In genomic region chr1:89605692-89606091, GRCh38 we compare ENCODE assay signal across 10 cellular contexts. TPM values are rescaled to one million over a fixed set of nuclear protein-coding genes. Genes with fewer than 3 reads are reported as not detected.
DNase-seq lines count a peak whose midpoint lies in the region; ATAC-seq and TF ChIP-seq lines count a peak whose summit lies in the region.
"Had no signal": no experiment of that assay in that cellular context is flagged by ENCODE, and none has a peak within 500 bp of the region (broad histone marks: within the 10 kb centered on the region; RNA-seq: fewer than 3 reads in every experiment).

No MANE protein-coding gene starts in this region.

- H3K4me1 ChIP-seq in body of pancreas = no peaks in the 10 kb centered on the region

- in situ Hi-C loops in astrocyte of the cerebellum (cut with HindIII; ENCODE audit: low sequenced_read_pairs) = loop anchor here (5.0 kb wide), 1 partner anchor 93 kb away; no protein-coding TSS in a partner anchor

- no peaks in the 10 kb centered on the region for H3K27me3 ChIP-seq in body of pancreas

- DNase-seq in Daoy (ENCODE audit: low read depth) (peak; percentile 71), M059J (ENCODE audit: low read depth) (peak; percentile 96), astrocyte of the cerebellum (ENCODE audit: low read depth) (peak; percentile 46), myocyte (ENCODE audit: low read depth) (peak; percentile 90), NCI-H345 (lab: John Stamatoyannopoulos, UW) (no peak), body of pancreas (no peak), Right ventricle myocardium inferior (ENCODE audit: missing footprints) (no peak)
- DNase-seq: NCI-H2029 had no signal

- no peaks in the 10 kb centered on the region for H3K36me3 ChIP-seq in body of pancreas (replicated peaks in 1 of 2; ENCODE audit: insufficient read depth in 1 of 2, low read depth in 2 of 2)

- H3K27ac ChIP-seq in body of pancreas = no peak overlapping the region
- H3K27ac ChIP-seq: parathyroid adenoma had no signal

- ATAC-seq in GM21423 (IDR thresholded peaks at IDR 0.05; ENCODE audit: unreplicated experiment) = no peak
- ATAC-seq in body of pancreas = no peak
- no peak for ATAC-seq in Right ventricle myocardium inferior

- no peaks in the 10 kb centered on the region for H3K9me3 ChIP-seq in body of pancreas

- intact Hi-C loops in body of pancreas (cut with DNase I) = no loop called here
- intact Hi-C loops in Right ventricle myocardium inferior (cut with DNase I) = no loop called here

- 68 to 75% methylated on average over 2 of the region's 2 CpGs for WGBS in body of pancreas, 2 donors

- no peak overlapping the region for H3K4me3 ChIP-seq in astrocyte of the cerebellum (ENCODE audit: low read depth, low read length)
- no peak overlapping the region for H3K4me3 ChIP-seq in body of pancreas

- TF ChIP-seq CTCF in astrocyte of the cerebellum (IDR thresholded peaks at IDR 0.05; ENCODE audit: low read depth, low read length, missing control alignments) (no peak), body of pancreas (IDR thresholded peaks at IDR 0.05) (no peak)

- no peak for TF ChIP-seq POLR2A in body of pancreas (IDR thresholded peaks at IDR 0.05)

RNA-seq across cellular contexts. Expression of gene LRRC8C, which starts 27.2 kb away (rescaled TPM):
- 7.4 and 10.2 TPM in 2 replicates for total RNA-seq in Daoy (2014; rRNA removed; shearing (Covaris generic))
- total RNA-seq in M059J (2014; rRNA removed; shearing (Covaris generic)) = 4.8 and 6.1 TPM in 2 replicates
- total RNA-seq in myocyte (0.99 and 1.8 TPM in 2 replicates), body of pancreas (1 to 10 TPM; 3.4 to 4.6 TPM), Right ventricle myocardium inferior (7.7 TPM)
- polyA plus RNA-seq in myocyte (2012) = 0.15 TPM

Comparison
In these comparisons a context has a peak if more than half of its experiments do, and no peak if none do; other contexts are left out.
1. DNase-seq: peak in Daoy (single experiment), M059J (single experiment), astrocyte of the cerebellum (single experiment) and myocyte (single experiment); none in NCI-H345 (single experiment), body of pancreas (0 of 4) and Right ventricle myocardium inferior (single experiment).